In the genomic region with DNA sequence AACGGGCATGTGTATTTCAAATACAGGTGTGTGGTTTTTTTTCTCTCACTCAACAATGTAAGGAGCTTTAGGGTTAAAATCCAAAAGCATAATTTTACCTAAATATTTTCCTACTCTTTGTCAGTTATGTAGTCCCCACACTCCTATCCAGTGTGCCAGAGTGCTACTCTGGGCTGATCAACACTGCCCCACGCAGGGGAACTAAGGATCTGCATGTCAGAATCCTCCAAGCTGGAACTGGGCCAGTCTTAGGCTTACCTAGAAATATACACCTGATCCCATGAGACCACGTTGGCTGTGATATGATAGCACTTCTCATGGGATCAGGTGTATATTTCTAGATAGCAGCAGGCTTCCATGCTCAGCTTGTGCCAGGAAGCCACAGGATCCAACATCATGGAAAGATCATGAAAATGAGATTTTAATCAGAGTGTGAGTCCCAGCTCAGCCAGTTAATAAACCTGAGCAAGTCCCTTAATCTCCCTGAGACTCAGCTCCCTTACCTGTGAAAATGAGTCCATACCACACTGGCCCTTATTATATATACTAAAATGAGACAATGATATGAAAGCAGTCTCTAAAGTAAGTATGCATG, we compare ENCODE assay signal across 9 cellular contexts. TPM values are rescaled to one million over a fixed set of nuclear protein-coding genes. Genes with fewer than 3 reads are reported as not detected.
DNase-seq lines count a peak whose midpoint lies in the region; ATAC-seq, FAIRE-seq and TF ChIP-seq lines count a peak whose summit lies in the region.
"Had no signal": no experiment of that assay in that cellular context is flagged by ENCODE, and none has a peak within 500 bp of the region (broad histone marks: within the 10 kb centered on the region; RNA-seq: fewer than 3 reads in every experiment).

No MANE protein-coding gene starts in this region.

- H3K4me1 Mint-ChIP-seq in Calu3 (ENCODE audit: low read depth, unreplicated experiment) (no peaks in the 10 kb centered on the region), immature natural killer cell (peaks cover 0 to 14% of the 10 kb centered on the region in 2 donors)
- peaks cover 26% of the 10 kb centered on the region for H3K4me1 Mint-ChIP-seq in activated naive CD4-positive, alpha-beta T cell treated with anti-CD3 and anti-CD28 coated beads for 36 hours (ENCODE audit: low read depth)

- DNase-seq in Calu3 (peak; percentile 63), GM19239 (ENCODE audit: insufficient read length, low spot score) (peak; percentile 9), NCI-H82 (lab: John Stamatoyannopoulos, UW) (peak; percentile 89), left kidney (ENCODE audit: low read depth, low spot score) (peak; percentile 18), mucosa of gallbladder (ENCODE audit: low spot score) (no peak), immature natural killer cell (no peak)
- peak; percentile 82 for DNase-seq in activated naive CD4-positive, alpha-beta T cell treated with anti-CD3 and anti-CD28 coated beads for 36 hours

- CTCF ChIA-PET in Calu3 (lab: Charles Lee) = interaction anchor here (1.0 to 1.2 kb wide), 2 partner anchors 11 to 258 kb away, joined by 3 read pairs; no protein-coding TSS in a partner anchor
- CTCF ChIA-PET in activated naive CD4-positive, alpha-beta T cell treated with anti-CD3 and anti-CD28 coated beads for 36 hours (lab: Charles Lee) = interaction anchor here (0.5 to 4.0 kb wide), 34 partner anchors 8 to 752 kb away, joined by 3 to 24 read pairs (median 4); partner anchors contain the start of gene CCDC141

- H3K9me3 Mint-ChIP-seq in Calu3 (ENCODE audit: low read depth, unreplicated experiment) (no peaks in the 10 kb centered on the region), immature natural killer cell (peaks cover 0 to 4% (median 0%) of the 10 kb centered on the region in 6 donors)
- peaks cover 4% of the 10 kb centered on the region for H3K9me3 Mint-ChIP-seq in activated naive CD4-positive, alpha-beta T cell treated with anti-CD3 and anti-CD28 coated beads for 36 hours

- ATAC-seq in HG03378 (IDR thresholded peaks at IDR 0.05; ENCODE audit: unreplicated experiment) = peak; percentile 48

- H3K36me3 Mint-ChIP-seq in Calu3 (ENCODE audit: insufficient read depth, unreplicated experiment) = no peaks in the 10 kb centered on the region
- no peaks in the 10 kb centered on the region for H3K36me3 Mint-ChIP-seq in activated naive CD4-positive, alpha-beta T cell treated with anti-CD3 and anti-CD28 coated beads for 36 hours (ENCODE audit: low read depth)
- no peaks in the 10 kb centered on the region for H3K36me3 Mint-ChIP-seq in immature natural killer cell

- H3K4me3 Mint-ChIP-seq in Calu3 (ENCODE audit: low read depth, unreplicated experiment) (no peak overlapping the region), immature natural killer cell (no peak overlapping the region)
- no peak overlapping the region for H3K4me3 Mint-ChIP-seq in activated naive CD4-positive, alpha-beta T cell treated with anti-CD3 and anti-CD28 coated beads for 36 hours

- intact Hi-C loops in Calu3 (cut with micrococcal nuclease; ENCODE audit: unreplicated experiment) = loop anchor here (2.0 kb wide), 1 partner anchor 223 kb away; no protein-coding TSS in a partner anchor
- intact Hi-C loops in activated naive CD4-positive, alpha-beta T cell treated with anti-CD3 and anti-CD28 coated beads for 36 hours (cut with micrococcal nuclease) = loop anchor here (1.0 to 5.0 kb wide), 7 partner anchors 45 to 318 kb away; no protein-coding TSS in a partner anchor

- peak; percentile 55 for TF ChIP-seq CTCF in Calu3 (IDR thresholded peaks at IDR 0.05; ENCODE audit: unreplicated experiment)

- BruUV-seq in Calu3 (replicated peaks; lab: Mats Ljungman, UMichigan) = no TSS peak

- H3K27me3 Mint-ChIP-seq in Calu3 (ENCODE audit: unreplicated experiment) (no peaks in the 10 kb centered on the region), immature natural killer cell (ENCODE audit: low read depth in 3 of 3) (peaks cover 0 to 2% (median 0%) of the 10 kb centered on the region in 3 donors)
- H3K27me3 Mint-ChIP-seq in activated naive CD4-positive, alpha-beta T cell treated with anti-CD3 and anti-CD28 coated beads for 36 hours (ENCODE audit: low read depth) = no peaks in the 10 kb centered on the region

- FAIRE-seq in GM19239 (lab: Jason Lieb, UNC) = peak; percentile 93

- H3K27ac Mint-ChIP-seq in Calu3 (ENCODE audit: unreplicated experiment) = no peak overlapping the region
- no peak overlapping the region for H3K27ac Mint-ChIP-seq in activated naive CD4-positive, alpha-beta T cell treated with anti-CD3 and anti-CD28 coated beads for 36 hours
- no peak overlapping the region for H3K27ac Mint-ChIP-seq in immature natural killer cell

RNA-seq across cellular contexts. Expression of gene CCDC141, which starts 29.7 kb away (rescaled TPM):
- 0.07 and 0.34 TPM in 2 replicates for total RNA-seq in Calu3 (2022)
- total RNA-seq in activated naive CD4-positive, alpha-beta T cell treated with anti-CD3 and anti-CD28 coated beads for 36 hours = 1 to 10 TPM; 2.6 to 4.6 TPM
- 90.3 TPM for total RNA-seq in mucosa of gallbladder
- polyA plus RNA-seq in immature natural killer cell = 1 to 10 TPM in 1 of 3 donors, under 1 TPM in 1, not detected in 1; 0.69 to 1.5 TPM
- total RNA-seq: SJSA1 had no signal

Comparison
In these comparisons a context has a peak if more than half of its experiments do, and no peak if none do; other contexts are left out.
1. DNase-seq: peak in Calu3 (single experiment), GM19239 (single experiment), NCI-H82 (single experiment), activated naive CD4-positive, alpha-beta T cell treated with anti-CD3 and anti-CD28 coated beads for 36 hours (single experiment) and left kidney (single experiment); none in mucosa of gallbladder (single experiment) and immature natural killer cell (0 of 3).
2. RNA of gene CCDC141, which starts 29.7 kb away (total RNA-seq): 90.3 TPM in mucosa of gallbladder (single experiment); 2.6 to 4.6 TPM in activated naive CD4-positive, alpha-beta T cell treated with anti-CD3 and anti-CD28 coated beads for 36 hours and 0.07 to 0.34 TPM in Calu3; every median in the first group is over 10 times any median in the second.